Comparison of ENCODE assay signal across 14 cellular contexts in the genomic region with DNA sequence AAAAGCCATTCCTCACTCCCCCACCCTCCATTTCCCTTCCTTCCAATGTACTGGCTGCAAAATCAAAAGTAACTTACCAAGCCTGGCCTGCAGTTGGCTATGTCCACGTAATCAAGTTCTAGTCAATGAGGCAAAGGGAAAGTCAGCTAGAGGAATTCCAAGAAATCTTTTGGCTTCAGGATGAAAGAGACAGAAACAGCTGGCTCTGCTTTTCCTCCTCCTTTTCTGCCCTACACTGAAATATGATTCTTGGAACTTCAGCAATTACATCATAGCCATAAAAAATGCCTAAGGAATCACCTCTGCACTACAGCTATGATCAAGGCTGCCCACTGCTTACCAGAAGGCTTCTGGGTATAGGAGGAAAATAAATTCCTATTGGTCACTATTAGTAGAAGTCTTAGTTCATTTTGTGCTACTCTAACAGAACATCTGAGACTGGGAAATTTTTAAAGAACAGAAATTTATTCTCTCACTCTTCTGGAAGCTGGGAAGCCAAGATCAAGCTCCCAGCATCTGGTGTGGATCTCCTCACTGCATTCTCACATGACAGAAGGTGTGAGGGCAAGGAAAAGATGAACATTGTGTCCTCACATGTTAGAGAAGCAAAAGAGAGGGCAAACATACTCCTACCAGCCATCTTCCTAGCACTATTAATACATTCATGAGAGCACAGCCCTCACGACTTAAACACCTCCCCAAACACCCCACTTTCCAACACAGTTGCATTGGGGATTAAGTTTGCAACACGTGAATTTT.
DNase-seq lines count a peak whose midpoint lies in the region; ATAC-seq, FAIRE-seq and TF ChIP-seq lines count a peak whose summit lies in the region.
"Had no signal": no experiment of that assay in that cellular context is flagged by ENCODE, and none has a peak within 500 bp of the region (broad histone marks: within the 10 kb centered on the region; RNA-seq: fewer than 3 reads in every experiment).

No MANE protein-coding gene starts in this region.

- no peak overlapping the region for H3K27ac ChIP-seq in left ventricle myocardium inferior (replicated peaks)
- H3K27ac ChIP-seq in lower lobe of right lung: no peak overlapping the region
- no peak overlapping the region for H3K27ac ChIP-seq in HepG2 (ENCODE audit: extremely low read length, insufficient read depth, low read length)
- H3K27ac ChIP-seq: dorsolateral prefrontal cortex, right lobe of liver had no signal

- H3K79me2 ChIP-seq in HepG2 (ENCODE audit: insufficient read depth, low read length): no peaks in the 10 kb centered on the region

- H3K4me2 ChIP-seq in HepG2 (ENCODE audit: low read depth, low read length): no peak overlapping the region

- no TSS peak for BruUV-seq in HepG2 (replicated peaks; lab: Mats Ljungman, UMichigan)

- TF ChIP-seq RAD21 in HepG2 (CRISPR knock-in tag; IDR thresholded peaks at IDR 0.05): no peak

- H2AFZ ChIP-seq in HepG2 (ENCODE audit: low read length): no peak overlapping the region

- no peak for TF ChIP-seq EP300 in HepG2 (IDR thresholded peaks at IDR 0.05; ENCODE audit: low read depth in 2 of 2, low read length in 2 of 2)
- no peak for TF ChIP-seq EP300 in HepG2 (CRISPR knock-in tag; IDR thresholded peaks at IDR 0.05; ENCODE audit: borderline replicate concordance)

- TF ChIP-seq CTCF in left ventricle myocardium inferior (IDR thresholded peaks at IDR 0.05; ENCODE audit: borderline replicate concordance) (no peak), cardiac fibroblast (IDR thresholded peaks at IDR 0.05; ENCODE audit: low read depth, low read length) (no peak), lower lobe of right lung (IDR thresholded peaks at IDR 0.05) (no peak), HepG2 (CRISPR knock-in tag; IDR thresholded peaks at IDR 0.05) (no peak)

- H3K9me3 ChIP-seq in left ventricle myocardium inferior (replicated peaks) (no peaks in the 10 kb centered on the region), lower lobe of right lung (no peaks in the 10 kb centered on the region), HepG2 (ENCODE audit: low read length) (no peaks in the 10 kb centered on the region)
- H3K9me3 ChIP-seq: right lobe of liver had no signal

- DNase-seq in Right ventricle myocardium inferior (ENCODE audit: missing footprints) (no peak), left ventricle myocardium inferior (no peak), cardiac fibroblast (ENCODE audit: low read depth in 2 of 2) (peak; percentile 79 to 94), lower lobe of right lung (no peak), urothelium cell line (ENCODE audit: low spot score) (peak; percentile 5), nucleus accumbens (lab: John Stamatoyannopoulos, UW) (no peak), SKM-1 (lab: John Stamatoyannopoulos, UW; ENCODE audit: unreplicated experiment) (no peak), HepG2 (ENCODE audit: low spot score) (no peak)
- DNase-seq: ACHN; activated T-cell treated with anti-CD3 and anti-CD28 coated beads, Interleukin-2, amount 50 U/mL, for 1 hour; dorsolateral prefrontal cortex; KG1; NCI-H69; right lobe of liver had no signal

- H3K4me1 ChIP-seq in left ventricle myocardium inferior (no peaks in the 10 kb centered on the region), lower lobe of right lung (no peaks in the 10 kb centered on the region), HepG2 (ENCODE audit: insufficient read depth, low read length) (no peaks in the 10 kb centered on the region)
- H3K4me1 ChIP-seq: right lobe of liver had no signal

- intact Hi-C loops in Right ventricle myocardium inferior (cut with DNase I) (no loop called here), left ventricle myocardium inferior (cut with micrococcal nuclease) (no loop called here), lower lobe of right lung (cut with DNase I) (no loop called here), HepG2 (cut with micrococcal nuclease; ENCODE audit: unreplicated experiment) (no loop called here)

- no peak for TF ChIP-seq POLR2A in HepG2 (IDR thresholded peaks at IDR 0.05; ENCODE audit: insufficient read depth in 1 of 2, low read depth in 2 of 2, low read length in 2 of 2)

- no peaks in the 10 kb centered on the region for H4K20me1 ChIP-seq in HepG2 (ENCODE audit: insufficient read depth, low read length)

- H3K36me3 ChIP-seq in left ventricle myocardium inferior: no peaks in the 10 kb centered on the region
- H3K36me3 ChIP-seq in lower lobe of right lung: no peaks in the 10 kb centered on the region
- no peaks in the 10 kb centered on the region for H3K36me3 ChIP-seq in HepG2 (replicated peaks in 1 of 2; ENCODE audit: control insufficient read depth in 1 of 2, insufficient read depth in 2 of 2, low read length in 2 of 2)
- H3K36me3 ChIP-seq: right lobe of liver had no signal

- in situ Hi-C loops in HepG2 (cut with HindIII; ENCODE audit: extremely low pct_ligation_motif_present, low pct_unique_long_range_greater_than_20kb): no loop called here

- CTCF ChIA-PET in HepG2 (lab: Yijun Ruan, JAX; ENCODE audit: low intra/inter-chr PET ratio, low total read pairs): no interaction called here

- ATAC-seq in Right ventricle myocardium inferior: peak; percentile 59
- peak; percentile 72 to 79 for ATAC-seq in lower lobe of right lung
- no peak for ATAC-seq in HepG2
- ATAC-seq: right lobe of liver had no signal

- H3K4me3 ChIP-seq in left ventricle myocardium inferior: no peak overlapping the region
- H3K4me3 ChIP-seq in cardiac fibroblast (replicated peaks in 1 of 2; ENCODE audit: low read depth in 2 of 2, low read length in 2 of 2): no peak overlapping the region
- no peak overlapping the region for H3K4me3 ChIP-seq in lower lobe of right lung
- no peak overlapping the region for H3K4me3 ChIP-seq in HepG2 (replicated peaks in 1 of 3; ENCODE audit: insufficient read depth in 1 of 3, low read depth in 2 of 3, low read length in 3 of 3)
- H3K4me3 ChIP-seq: dorsolateral prefrontal cortex, right lobe of liver had no signal

- H3K9ac ChIP-seq in HepG2 (ENCODE audit: insufficient read depth, low read depth, low read length): no peak overlapping the region

- no peaks in the 10 kb centered on the region for H3K27me3 ChIP-seq in left ventricle myocardium inferior (ENCODE audit: low read depth)
- no peaks in the 10 kb centered on the region for H3K27me3 ChIP-seq in lower lobe of right lung (ENCODE audit: low read depth)
- H3K27me3 ChIP-seq in HepG2 (ENCODE audit: control insufficient read depth in 1 of 2, insufficient read depth in 2 of 2, low read length in 2 of 2): no peaks in the 10 kb centered on the region
- H3K27me3 ChIP-seq: dorsolateral prefrontal cortex, right lobe of liver had no signal

- FAIRE-seq in urothelium cell line (lab: Jason Lieb, UNC) (no peak), HepG2 (lab: Jason Lieb, UNC) (no peak)

- WGBS in HepG2 (ENCODE audit: low lambda C conversion rate): 0% methylated on average over 3 of the region's 3 CpGs

- POLR2A ChIA-PET in HepG2 (lab: Yijun Ruan, JAX): no interaction called here

TF ChIP-seq in HepG2, 621 proteins besides CTCF, POLR2A, EP300 and RAD21 (continues in another document):
- TF ChIP-seq ATF7-NPFF (CRISPR knock-in tag; IDR thresholded peaks at IDR 0.05; ENCODE audit: low read depth): no peak
- TF ChIP-seq, protein P1, sequence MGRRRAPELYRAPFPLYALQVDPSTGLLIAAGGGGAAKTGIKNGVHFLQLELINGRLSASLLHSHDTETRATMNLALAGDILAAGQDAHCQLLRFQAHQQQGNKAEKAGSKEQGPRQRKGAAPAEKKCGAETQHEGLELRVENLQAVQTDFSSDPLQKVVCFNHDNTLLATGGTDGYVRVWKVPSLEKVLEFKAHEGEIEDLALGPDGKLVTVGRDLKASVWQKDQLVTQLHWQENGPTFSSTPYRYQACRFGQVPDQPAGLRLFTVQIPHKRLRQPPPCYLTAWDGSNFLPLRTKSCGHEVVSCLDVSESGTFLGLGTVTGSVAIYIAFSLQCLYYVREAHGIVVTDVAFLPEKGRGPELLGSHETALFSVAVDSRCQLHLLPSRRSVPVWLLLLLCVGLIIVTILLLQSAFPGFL (CRISPR knock-in tag; IDR thresholded peaks at IDR 0.05): no peak
- TF ChIP-seq, protein P2, sequence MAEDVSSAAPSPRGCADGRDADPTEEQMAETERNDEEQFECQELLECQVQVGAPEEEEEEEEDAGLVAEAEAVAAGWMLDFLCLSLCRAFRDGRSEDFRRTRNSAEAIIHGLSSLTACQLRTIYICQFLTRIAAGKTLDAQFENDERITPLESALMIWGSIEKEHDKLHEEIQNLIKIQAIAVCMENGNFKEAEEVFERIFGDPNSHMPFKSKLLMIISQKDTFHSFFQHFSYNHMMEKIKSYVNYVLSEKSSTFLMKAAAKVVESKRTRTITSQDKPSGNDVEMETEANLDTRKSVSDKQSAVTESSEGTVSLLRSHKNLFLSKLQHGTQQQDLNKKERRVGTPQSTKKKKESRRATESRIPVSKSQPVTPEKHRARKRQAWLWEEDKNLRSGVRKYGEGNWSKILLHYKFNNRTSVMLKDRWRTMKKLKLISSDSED (CRISPR knock-in tag; IDR thresholded peaks at IDR 0.05): no peak
- no peak for TF ChIP-seq ZNF24 (IDR thresholded peaks at IDR 0.05)
- TF ChIP-seq, protein P3, sequence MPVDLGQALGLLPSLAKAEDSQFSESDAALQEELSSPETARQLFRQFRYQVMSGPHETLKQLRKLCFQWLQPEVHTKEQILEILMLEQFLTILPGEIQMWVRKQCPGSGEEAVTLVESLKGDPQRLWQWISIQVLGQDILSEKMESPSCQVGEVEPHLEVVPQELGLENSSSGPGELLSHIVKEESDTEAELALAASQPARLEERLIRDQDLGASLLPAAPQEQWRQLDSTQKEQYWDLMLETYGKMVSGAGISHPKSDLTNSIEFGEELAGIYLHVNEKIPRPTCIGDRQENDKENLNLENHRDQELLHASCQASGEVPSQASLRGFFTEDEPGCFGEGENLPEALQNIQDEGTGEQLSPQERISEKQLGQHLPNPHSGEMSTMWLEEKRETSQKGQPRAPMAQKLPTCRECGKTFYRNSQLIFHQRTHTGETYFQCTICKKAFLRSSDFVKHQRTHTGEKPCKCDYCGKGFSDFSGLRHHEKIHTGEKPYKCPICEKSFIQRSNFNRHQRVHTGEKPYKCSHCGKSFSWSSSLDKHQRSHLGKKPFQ (CRISPR knock-in tag; IDR thresholded peaks at IDR 0.05; ENCODE audit: insufficient replicate concordance): no peak
- TF ChIP-seq, protein P4, sequence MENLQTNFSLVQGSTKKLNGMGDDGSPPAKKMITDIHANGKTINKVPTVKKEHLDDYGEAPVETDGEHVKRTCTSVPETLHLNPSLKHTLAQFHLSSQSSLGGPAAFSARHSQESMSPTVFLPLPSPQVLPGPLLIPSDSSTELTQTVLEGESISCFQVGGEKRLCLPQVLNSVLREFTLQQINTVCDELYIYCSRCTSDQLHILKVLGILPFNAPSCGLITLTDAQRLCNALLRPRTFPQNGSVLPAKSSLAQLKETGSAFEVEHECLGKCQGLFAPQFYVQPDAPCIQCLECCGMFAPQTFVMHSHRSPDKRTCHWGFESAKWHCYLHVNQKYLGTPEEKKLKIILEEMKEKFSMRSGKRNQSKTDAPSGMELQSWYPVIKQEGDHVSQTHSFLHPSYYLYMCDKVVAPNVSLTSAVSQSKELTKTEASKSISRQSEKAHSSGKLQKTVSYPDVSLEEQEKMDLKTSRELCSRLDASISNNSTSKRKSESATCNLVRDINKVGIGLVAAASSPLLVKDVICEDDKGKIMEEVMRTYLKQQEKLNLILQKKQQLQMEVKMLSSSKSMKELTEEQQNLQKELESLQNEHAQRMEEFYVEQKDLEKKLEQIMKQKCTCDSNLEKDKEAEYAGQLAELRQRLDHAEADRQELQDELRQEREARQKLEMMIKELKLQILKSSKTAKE (CRISPR knock-in tag; IDR thresholded peaks at IDR 0.05; ENCODE audit: borderline replicate concordance): no peak

Comparison
In these comparisons a context has a peak if more than half of its experiments do, and no peak if none do; other contexts are left out.
1. DNase-seq: peak in cardiac fibroblast (2 of 2) and urothelium cell line (single experiment); none in Right ventricle myocardium inferior (single experiment), left ventricle myocardium inferior (single experiment), lower lobe of right lung (single experiment), nucleus accumbens (0 of 56), SKM-1 (single experiment) and HepG2 (single experiment).